ENCODE assay signal across 17 cellular contexts in the genomic region with DNA sequence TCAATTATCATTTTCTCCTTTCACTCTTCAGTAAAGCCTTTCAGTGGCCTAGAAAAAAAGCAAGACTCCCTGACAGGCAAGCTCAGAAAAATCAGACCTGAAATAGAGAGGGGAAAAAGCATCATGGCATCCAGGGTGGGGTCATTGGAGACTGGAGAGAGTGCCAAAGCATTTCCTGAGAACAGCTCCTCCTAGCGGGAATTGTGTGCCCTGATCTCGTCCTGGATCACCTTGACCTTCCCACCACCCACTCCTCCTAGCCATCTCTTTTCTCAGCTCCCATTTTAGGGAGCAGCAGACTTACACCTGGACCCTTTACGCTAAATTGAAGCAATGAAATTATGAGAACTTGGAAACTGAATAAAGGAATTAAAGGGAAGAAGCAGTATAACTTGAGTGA.
DNase-seq lines count a peak whose midpoint lies in the region; ATAC-seq and TF ChIP-seq lines count a peak whose summit lies in the region.
"Had no signal": no experiment of that assay in that cellular context is flagged by ENCODE, and none has a peak within 500 bp of the region (broad histone marks: within the 10 kb centered on the region; RNA-seq: fewer than 3 reads in every experiment).

No MANE protein-coding gene starts in this region.

- no peaks in the 10 kb centered on the region for H3K4me1 ChIP-seq in HCT116 (ENCODE audit: control insufficient read depth in 1 of 2, insufficient read depth in 2 of 2, low read length in 2 of 2)
- H3K4me1 ChIP-seq in Panc1 (ENCODE audit: control insufficient read depth, insufficient read depth, low read length) = no peaks in the 10 kb centered on the region
- H3K4me1 ChIP-seq in hepatocyte (ENCODE audit: insufficient read depth) = no peaks in the 10 kb centered on the region
- H3K4me1 ChIP-seq: stomach had no signal

- TF ChIP-seq CTCF in AG09319 (IDR thresholded peaks at IDR 0.05; ENCODE audit: low read depth, low read length) = peak; percentile 12
- peak in 2 of 3 experiments; percentile 43 to 53; a peak in 4 of 6 replicates for TF ChIP-seq CTCF in HCT116 (IDR thresholded peaks at IDR 0.05 in 2 of 3, conservative IDR thresholded peaks at IDR 0.05 in 1 of 3; ENCODE audit: borderline replicate concordance in 1 of 3, insufficient read depth in 1 of 3, low read depth in 2 of 3, low read length in 2 of 3)
- peak; percentile 44 for TF ChIP-seq CTCF in Panc1 (IDR thresholded peaks at IDR 0.05)
- no peak for TF ChIP-seq CTCF in hepatocyte (IDR thresholded peaks at IDR 0.05; ENCODE audit: poor library complexity)
- TF ChIP-seq CTCF in natural killer cell (IDR thresholded peaks at IDR 0.05) = no peak

- H3K9me2 ChIP-seq in HCT116 (ENCODE audit: insufficient read depth) (no peaks in the 10 kb centered on the region), hepatocyte (replicated peaks; ENCODE audit: insufficient read depth) (no peaks in the 10 kb centered on the region)

- H3K9me3 ChIP-seq in HCT116 (ENCODE audit: control insufficient read depth in 1 of 2, insufficient read depth in 1 of 2, low read depth in 1 of 2, low read length in 2 of 2) = no peaks in the 10 kb centered on the region
- H3K9me3 ChIP-seq in Panc1 (ENCODE audit: control insufficient read depth, insufficient read depth, low read depth, low read length) = no peaks in the 10 kb centered on the region
- H3K9me3 ChIP-seq in hepatocyte (ENCODE audit: low read depth) = no peaks in the 10 kb centered on the region
- H3K9me3 ChIP-seq: ovary, stomach had no signal

- no peaks in the 10 kb centered on the region for H3K36me3 Mint-ChIP-seq in natural killer cell
- H3K36me3 Mint-ChIP-seq: CD4-positive, CD25-positive, alpha-beta regulatory T cell; IgD-negative memory B cell had no signal

- in situ Hi-C loops in Panc1 (cut with HindIII; ENCODE audit: low pct_unique_long_range_greater_than_20kb, low sequenced_read_pairs) = no loop called here

- peak; percentile 28 for TF ChIP-seq RAD21 in HCT116 (IDR thresholded peaks at IDR 0.05; ENCODE audit: low read depth)

- BruUV-seq in HCT116 (replicated peaks; lab: Mats Ljungman, UMichigan) = no TSS peak
- no TSS peak for BruUV-seq in Panc1 (replicated peaks; lab: Mats Ljungman, UMichigan)

- no peaks in the 10 kb centered on the region for H3K36me3 ChIP-seq in HCT116 (ENCODE audit: control insufficient read depth in 1 of 2, insufficient read depth in 2 of 2, low read length in 2 of 2)
- no peaks in the 10 kb centered on the region for H3K36me3 ChIP-seq in Panc1 (ENCODE audit: control insufficient read depth, insufficient read depth, low read length)
- no peaks in the 10 kb centered on the region for H3K36me3 ChIP-seq in hepatocyte (replicated peaks; ENCODE audit: insufficient read depth, low read depth)
- H3K36me3 ChIP-seq: ovary, stomach had no signal

- H3K9ac ChIP-seq in HCT116 (ENCODE audit: low read length) = no peak overlapping the region

- H4K20me1 ChIP-seq in HCT116 (ENCODE audit: insufficient read depth) = no peaks in the 10 kb centered on the region
- no peaks in the 10 kb centered on the region for H4K20me1 ChIP-seq in hepatocyte (ENCODE audit: insufficient read depth, poor library complexity, severe bottlenecking)

- peaks cover 0 to 4% of the 10 kb centered on the region in 2 donors for H3K9me3 Mint-ChIP-seq in natural killer cell
- H3K9me3 Mint-ChIP-seq: CD4-positive, CD25-positive, alpha-beta regulatory T cell had no signal

- intact Hi-C loops in HCT116 (cut with micrococcal nuclease) = no loop called here
- intact Hi-C loops in Panc1 (cut with micrococcal nuclease; ENCODE audit: unreplicated experiment) = no loop called here
- intact Hi-C loops in natural killer cell (cut with micrococcal nuclease) = no loop called here

- H3K79me2 ChIP-seq in HCT116 (ENCODE audit: insufficient read depth, low read length) (no peaks in the 10 kb centered on the region), hepatocyte (no peaks in the 10 kb centered on the region)

- H3K27ac ChIP-seq in HCT116 (ENCODE audit: low read depth, low read length) = no peak overlapping the region
- H3K27ac ChIP-seq in Panc1 (ENCODE audit: low read length) = no peak overlapping the region
- no peak overlapping the region for H3K27ac ChIP-seq in hepatocyte
- H3K27ac ChIP-seq: ovary, SK-N-MC, stomach had no signal

- 48% methylated on average over 3 of the region's 3 CpGs for WGBS in hepatocyte (ENCODE audit: low lambda C conversion rate, missing lambda C conversion rate)

- CTCF ChIA-PET in HCT116 (lab: Charles Lee) = no interaction called here
- CTCF ChIA-PET in Panc1 (lab: Charles Lee) = interaction anchor here (0.6 kb wide), 2 partner anchors 347 to 1504 kb away, joined by 4 to 5 read pairs; no protein-coding TSS in a partner anchor

- H3K4me2 ChIP-seq in HCT116 (ENCODE audit: low read length) = no peak overlapping the region
- H3K4me2 ChIP-seq in hepatocyte = no peak overlapping the region

- no peaks in the 10 kb centered on the region for H3K27me3 Mint-ChIP-seq in natural killer cell (ENCODE audit: low read depth in 2 of 2)
- H3K27me3 Mint-ChIP-seq: CD4-positive, CD25-positive, alpha-beta regulatory T cell; IgD-negative memory B cell had no signal

- no peak overlapping the region for H3K27ac Mint-ChIP-seq in natural killer cell
- H3K27ac Mint-ChIP-seq: CD4-positive, CD25-positive, alpha-beta regulatory T cell; IgD-negative memory B cell had no signal

- H3K27me3 ChIP-seq in HCT116 (ENCODE audit: insufficient read depth, low read length) (no peaks in the 10 kb centered on the region), Panc1 (ENCODE audit: control insufficient read depth, insufficient read depth, low read length) (no peaks in the 10 kb centered on the region), hepatocyte (no peaks in the 10 kb centered on the region)
- H3K27me3 ChIP-seq: ovary, stomach had no signal

- POLR2A ChIA-PET in HCT116 (lab: Charles Lee) = no interaction called here
- POLR2A ChIA-PET in Panc1 (lab: Charles Lee) = no interaction called here

- ATAC-seq in HCT116 (peak; percentile 65; the same call in 1 of the 2 replicates), Panc1 (no peak), natural killer cell (no peak), GM18868 (IDR thresholded peaks at IDR 0.05; ENCODE audit: unreplicated experiment) (no peak)
- ATAC-seq: left ventricle myocardium superior had no signal

- no peak overlapping the region for H3K4me3 Mint-ChIP-seq in natural killer cell
- H3K4me3 Mint-ChIP-seq: CD4-positive, CD25-positive, alpha-beta regulatory T cell; IgD-negative memory B cell had no signal

- RAD21 ChIA-PET in HCT116 (lab: Charles Lee; ENCODE audit: low non-redundant PET in 1 of 2, low total read pairs in 2 of 2, uncharacterized antibody in 2 of 2, unreplicated experiment in 2 of 2) = no interaction called here

- no peak overlapping the region for H2AFZ ChIP-seq in HCT116 (ENCODE audit: low read depth, low read length, poor library complexity, severe bottlenecking)
- H2AFZ ChIP-seq in hepatocyte = no peak overlapping the region

- no peak for DNase-seq in AG09319 (ENCODE audit: extremely low read depth, low read depth)
- no peak for DNase-seq in HCT116 (ENCODE audit: low read depth, low spot score)
- no peak for DNase-seq in Panc1 (ENCODE audit: low read depth, low spot score)
- peak; percentile 8 for DNase-seq in hepatocyte (ENCODE audit: low spot score)
- DNase-seq in 8988T = no peak
- no peak for DNase-seq in NCI-H187 treated with DMSO at 0.1 percent for 48 hours (lab: John Stamatoyannopoulos, UW)
- DNase-seq in natural killer cell = no peak
- DNase-seq: activated CD4-positive, alpha-beta T cell treated with anti-CD3 and anti-CD28 coated beads, Interleukin-2, amount 50 U/mL, for 4 hours; CD4-positive, CD25-positive, alpha-beta regulatory T cell; left ventricle myocardium superior; NCI-H446 treated with DMSO at 0.1 percent for 48 hours; ovary; stimulated activated CD4-positive, alpha-beta T cell treated with anti-CD3 and anti-CD28 coated beads, Interleukin-4, amount 100 ng/mL, for 1 hour; stomach had no signal

- H3K4me3 ChIP-seq in HCT116 (replicated peaks in 1 of 2; ENCODE audit: low read depth in 1 of 2, low read length in 2 of 2) (no peak overlapping the region), Panc1 (ENCODE audit: low read depth in 2 of 2, low read length in 2 of 2) (no peak overlapping the region), hepatocyte (no peak overlapping the region)
- H3K4me3 ChIP-seq: ovary, SK-N-MC, stomach had no signal

- no peaks in the 10 kb centered on the region for H3K4me1 Mint-ChIP-seq in natural killer cell
- H3K4me1 Mint-ChIP-seq: CD4-positive, CD25-positive, alpha-beta regulatory T cell; IgD-negative memory B cell had no signal

- TF ChIP-seq POLR2A in HCT116 (IDR thresholded peaks at IDR 0.05; ENCODE audit: borderline replicate concordance, extremely low read depth, insufficient read depth, insufficient read length) = no peak

TF ChIP-seq in HCT116, 20 proteins besides CTCF, POLR2A, EP300 and RAD21:
- TF ChIP-seq CBX3 (IDR thresholded peaks at IDR 0.05; ENCODE audit: low read depth) (no peak), ZNF274 (IDR thresholded peaks at IDR 0.05; ENCODE audit: low read depth, low read length) (no peak), SIN3A (IDR thresholded peaks at IDR 0.05; ENCODE audit: low read depth) (no peak), SP1 (IDR thresholded peaks at IDR 0.05; ENCODE audit: low read depth) (no peak), POLR2AphosphoS5 (IDR thresholded peaks at IDR 0.05; ENCODE audit: low read depth, low read length) (no peak)
TF ChIP-seq in HCT116: peak in this region for 0.

Comparison
In these comparisons a context has a peak if more than half of its experiments do, and no peak if none do; other contexts are left out.
1. CTCF ChIP-seq: peak in AG09319 (single experiment), HCT116 (2 of 3) and Panc1 (single experiment); none in hepatocyte (single experiment) and natural killer cell (single experiment).